In genomic region chr3:184491867-184492615, GRCh38 we compare ENCODE assay signal across 9 cellular contexts.
A peak's percentile ranks its signal among the peaks of the same experiment; 100 is the strongest.
DNase-seq lines count a peak whose midpoint lies in the region; ATAC-seq and TF ChIP-seq lines count a peak whose summit lies in the region.
"Had no signal": no experiment of that assay in that cellular context is flagged by ENCODE, and none has a peak within 500 bp of the region (broad histone marks: within the 10 kb centered on the region; RNA-seq: fewer than 3 reads in every experiment).

No MANE protein-coding gene starts in this region.

- H3K9ac ChIP-seq in NT2/D1 (ENCODE audit: insufficient read length, low read depth): peak overlapping the region; percentile 51

- H3K4me1 Mint-ChIP-seq in T-helper 17 cell: peaks cover 15% of the 10 kb centered on the region

- H4K20me1 ChIP-seq in osteoblast (ENCODE audit: insufficient read depth, low read length): no peaks in the 10 kb centered on the region

- no peak overlapping the region for H3K4me3 Mint-ChIP-seq in T-helper 17 cell
- H3K4me3 Mint-ChIP-seq: stimulated activated naive CD8-positive, alpha-beta T cell treated with anti-CD3 and anti-CD28 coated beads, Interleukin-15, Interleukin-2, amounts not matched to agents 100 ng/mL and 50 ng/mL, for 24 hours had no signal

- WGBS in esophagus muscularis mucosa: 25% methylated on average over 34 of the region's 34 CpGs

- peaks cover 84% of the 10 kb centered on the region for H3K27me3 Mint-ChIP-seq in T-helper 17 cell

- peaks cover 54% of the 10 kb centered on the region for H3K27me3 ChIP-seq in NT2/D1 (ENCODE audit: insufficient read depth, insufficient read length)
- peaks cover 0 to 92% (median 23%) of the 10 kb centered on the region in 4 donors for H3K27me3 ChIP-seq in esophagus muscularis mucosa
- peaks cover 73% of the 10 kb centered on the region for H3K27me3 ChIP-seq in osteoblast (ENCODE audit: insufficient read depth, low read length)

- no peak for TF ChIP-seq EP300 in esophagus muscularis mucosa (IDR thresholded peaks at IDR 0.05)

- H3K4me2 ChIP-seq in osteoblast (ENCODE audit: insufficient read depth, low read length): no peak overlapping the region

- peaks cover 12% of the 10 kb centered on the region for H3K36me3 Mint-ChIP-seq in T-helper 17 cell (ENCODE audit: low read depth)

- TF ChIP-seq POLR2A in esophagus muscularis mucosa (IDR thresholded peaks at IDR 0.05; ENCODE audit: low read depth): no peak

- H3K4me1 ChIP-seq in NT2/D1 (ENCODE audit: insufficient read depth, insufficient read length) (no peaks in the 10 kb centered on the region), esophagus muscularis mucosa (peaks cover 0 to 14% (median 10%) of the 10 kb centered on the region in 4 donors), osteoblast (ENCODE audit: insufficient read depth, low read length) (no peaks in the 10 kb centered on the region)

- H3K36me3 ChIP-seq in NT2/D1 (ENCODE audit: insufficient read depth, insufficient read length, low read length) (no peaks in the 10 kb centered on the region), esophagus muscularis mucosa (no peaks in the 10 kb centered on the region), osteoblast (ENCODE audit: insufficient read depth, low read length) (no peaks in the 10 kb centered on the region)

- H3K4me3 ChIP-seq in NT2/D1 (ENCODE audit: insufficient read length, low read depth) (peak overlapping the region; percentile 28), esophagus muscularis mucosa (peak overlapping the region in 1 of 4 donors; percentile 20), osteoblast (ENCODE audit: insufficient read depth, low read length) (no peak overlapping the region)

- TF ChIP-seq CTCF in esophagus muscularis mucosa (IDR thresholded peaks at IDR 0.05) (no peak), osteoblast (IDR thresholded peaks at IDR 0.05; ENCODE audit: extremely low read depth, low read depth, low read length) (no peak)

- H3K79me2 ChIP-seq in osteoblast (ENCODE audit: insufficient read depth, low read length): no peaks in the 10 kb centered on the region

- intact Hi-C loops in esophagus muscularis mucosa (cut with DNase I): no loop called here

- no peaks in the 10 kb centered on the region for H3K9me3 ChIP-seq in NT2/D1 (ENCODE audit: insufficient read depth, low read length)
- no peaks in the 10 kb centered on the region for H3K9me3 ChIP-seq in esophagus muscularis mucosa
- no peaks in the 10 kb centered on the region for H3K9me3 ChIP-seq in osteoblast (ENCODE audit: low read depth, low read length)
- no peaks in the 10 kb centered on the region for H3K9me3 ChIP-seq in T-helper 17 cell (ENCODE audit: control insufficient read depth, low read length, poor library complexity, severe bottlenecking)

- no peak overlapping the region for H3K27ac Mint-ChIP-seq in T-helper 17 cell
- H3K27ac Mint-ChIP-seq: stimulated activated naive CD8-positive, alpha-beta T cell treated with anti-CD3 and anti-CD28 coated beads, Interleukin-15, Interleukin-2, amounts not matched to agents 100 ng/mL and 50 ng/mL, for 24 hours had no signal

- H2AFZ ChIP-seq in osteoblast (ENCODE audit: low read length): no peak overlapping the region

- H3K27ac ChIP-seq in esophagus muscularis mucosa (replicated peaks in 1 of 4) (no peak overlapping the region), osteoblast (ENCODE audit: low read depth, low read length) (no peak overlapping the region)

- ATAC-seq in T-helper 17 cell (no peak), HG02973 (IDR thresholded peaks at IDR 0.05; ENCODE audit: unreplicated experiment) (no peak)

- DNase-seq in GDM1 (lab: John Stamatoyannopoulos, UW) (peak; percentile 81), NT2/D1 (ENCODE audit: low read depth, low spot score) (no peak), esophagus muscularis mucosa (ENCODE audit: extremely low spot score) (peak; percentile 90), osteoblast (ENCODE audit: insufficient read length, low spot score, missing footprints) (peak; percentile 30), T-helper 17 cell (no peak), GM19240 (ENCODE audit: insufficient read length, low spot score) (no peak), AG08396 (ENCODE audit: low spot score) (no peak)

Comparison
In these comparisons a context has a peak if more than half of its experiments do, and no peak if none do; other contexts are left out.
1. DNase-seq: peak in GDM1 (single experiment), esophagus muscularis mucosa (single experiment) and osteoblast (single experiment); none in NT2/D1 (single experiment), T-helper 17 cell (0 of 3), GM19240 (single experiment) and AG08396 (single experiment).